In genomic region chr9:129289131-129289731, GRCh38 we compare ENCODE assay signal across 16 cellular contexts.
A peak's percentile ranks its signal among the peaks of the same experiment; 100 is the strongest.
DNase-seq lines count a peak whose midpoint lies in the region; ATAC-seq and TF ChIP-seq lines count a peak whose summit lies in the region.
"Had no signal": no experiment of that assay in that cellular context is flagged by ENCODE, and none has a peak within 500 bp of the region (broad histone marks: within the 10 kb centered on the region; RNA-seq: fewer than 3 reads in every experiment).

No MANE protein-coding gene starts in this region.

- no peak for ATAC-seq in esophagus mucosa

- H3K4me3 Mint-ChIP-seq in endothelial cell (ENCODE audit: unreplicated experiment), result no peak overlapping the region
- H3K4me3 Mint-ChIP-seq: activated CD4-positive, alpha-beta T cell treated with anti-CD3 and anti-CD28 coated beads, Interleukin-2, amount 10 ng/mL, durations not matched to agents 24 days and 14 days had no signal

- peaks cover 4% of the 10 kb centered on the region for H3K36me3 Mint-ChIP-seq in endothelial cell (ENCODE audit: low read depth, unreplicated experiment)

- no peaks in the 10 kb centered on the region for H3K9me3 Mint-ChIP-seq in endothelial cell (ENCODE audit: unreplicated experiment)
- H3K9me3 Mint-ChIP-seq: activated CD4-positive, alpha-beta T cell treated with anti-CD3 and anti-CD28 coated beads, Interleukin-2, amount 10 ng/mL, durations not matched to agents 24 days and 14 days had no signal

- no peaks in the 10 kb centered on the region for H3K4me1 Mint-ChIP-seq in endothelial cell (ENCODE audit: unreplicated experiment)
- H3K4me1 Mint-ChIP-seq: activated CD4-positive, alpha-beta T cell treated with anti-CD3 and anti-CD28 coated beads, Interleukin-2, amount 10 ng/mL, durations not matched to agents 24 days and 14 days had no signal

- H3K27ac Mint-ChIP-seq in endothelial cell (ENCODE audit: unreplicated experiment), result no peak overlapping the region
- H3K27ac Mint-ChIP-seq: activated CD4-positive, alpha-beta T cell treated with anti-CD3 and anti-CD28 coated beads, Interleukin-2, amount 10 ng/mL, durations not matched to agents 24 days and 14 days had no signal

- no peak overlapping the region for H3K27ac ChIP-seq in caudate nucleus (ENCODE audit: low read depth, low read length)
- H3K27ac ChIP-seq: stomach had no signal

- H3K27me3 Mint-ChIP-seq in endothelial cell (ENCODE audit: unreplicated experiment), result peaks cover 17% of the 10 kb centered on the region

- no peak for TF ChIP-seq CTCF in endothelial cell (IDR thresholded peaks at IDR 0.05; ENCODE audit: unreplicated experiment)

- DNase-seq in activated CD4-positive, alpha-beta T cell treated with anti-CD3 and anti-CD28 coated beads for 48 hours, result peak; percentile 1
- DNase-seq in activated CD4-positive, alpha-beta T cell treated with anti-CD3 and anti-CD28 coated beads, Interleukin-2, amount 50 U/mL, for 4 hours, result no peak
- DNase-seq in NCI-H510A treated with DMSO at 0.1 percent for 48 hours (lab: John Stamatoyannopoulos, UW), result peak; percentile 52
- DNase-seq in endothelial cell (ENCODE audit: low spot score), result peak; percentile 1
- DNase-seq in retina, result peak; percentile 29
- DNase-seq in caudate nucleus (lab: John Stamatoyannopoulos, UW), result no peak
- no peak for DNase-seq in hypothalamus (lab: John Stamatoyannopoulos, UW)
- DNase-seq: activated CD4-positive, alpha-beta T cell treated with anti-CD3 and anti-CD28 coated beads, Interleukin-2, amount 10 ng/mL, durations not matched to agents 24 days and 14 days; COR-L47; GF-D8; kidney glomerular epithelial cell; NCI-H1048; NCI-H446; stomach; T-helper 1 cell had no signal

Comparison
In these comparisons a context has a peak if more than half of its experiments do, and no peak if none do; other contexts are left out.
1. DNase-seq: peak in activated CD4-positive, alpha-beta T cell treated with anti-CD3 and anti-CD28 coated beads for 48 hours (single experiment), NCI-H510A treated with DMSO at 0.1 percent for 48 hours (single experiment), endothelial cell (single experiment) and retina (single experiment); none in activated CD4-positive, alpha-beta T cell treated with anti-CD3 and anti-CD28 coated beads, Interleukin-2, amount 50 U/mL, for 4 hours (0 of 2), caudate nucleus (0 of 61) and hypothalamus (0 of 51).